ENCODE assay signal across 23 cellular contexts in the genomic region with DNA sequence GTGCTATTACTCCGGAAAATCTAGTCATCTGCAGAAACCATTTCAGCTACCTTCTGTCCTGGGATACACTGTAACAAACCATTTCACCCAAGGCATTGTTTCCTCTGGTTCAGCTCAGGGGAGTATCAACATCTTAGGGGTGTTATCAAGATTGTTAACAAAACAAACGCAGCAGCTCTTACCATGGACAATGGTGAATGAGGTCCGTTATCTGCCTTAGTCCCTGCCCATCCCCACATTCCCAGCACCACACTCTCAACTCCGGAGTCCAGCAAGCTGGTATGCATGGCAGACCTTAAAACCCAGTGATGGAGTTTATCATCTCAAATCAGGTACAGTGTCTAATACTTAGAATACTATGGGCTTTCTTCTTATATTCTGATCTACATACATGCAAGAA.
"Had no signal": no experiment of that assay in that cellular context is flagged by ENCODE, and none has a peak within 500 bp of the region (broad histone marks: within the 10 kb centered on the region; RNA-seq: fewer than 3 reads in every experiment).

No MANE protein-coding gene starts in this region.

- H3K4me3 ChIP-seq: K562 had no signal

- ATAC-seq: HepG2, K562, Panc1, PC-3, SK-N-SH treated with all-trans-retinoic acid at 6 μM for 48 hours had no signal

- H3K27ac ChIP-seq: KMS-11, RWPE1 had no signal

- H3K9ac ChIP-seq: KMS-11 had no signal

- DNase-seq: IMR-90, Kasumi-1, NCI-H1092, NCI-H1105 treated with DMSO at 0.1 percent for 48 hours, NCI-H1417 treated with DMSO at 0.1 percent for 48 hours, NCI-H187, NCI-H2029, NCI-H2081 treated with DMSO at 0.1 percent for 48 hours, NCI-H2171, NCI-H226, NCI-H446, NCI-H510A, NCI-H524 treated with DMSO at 0.1 percent for 48 hours, NCI-H69, NCI-H774, PC-3, SHP77 had no signal

- H3K4me2 ChIP-seq: KMS-11 had no signal
